ENCODE assay signal across 8 cellular contexts in genomic region chr16:4505356-4506153, GRCh38. TPM values are rescaled to one million over a fixed set of nuclear protein-coding genes. Genes with fewer than 3 reads are reported as not detected.
DNase-seq lines count a peak whose midpoint lies in the region; ATAC-seq and TF ChIP-seq lines count a peak whose summit lies in the region.

No MANE protein-coding gene starts in this region.

- intact Hi-C loops in CD8-positive, alpha-beta T cell (cut with DNase I, micrococcal nuclease), result loop anchor here (1.0 to 5.0 kb wide), 10 partner anchors 17 to 452 kb away; partner anchors contain the start of genes HMOX2 (in 2 of the 2), MGRN1 (in 2 of the 2), CDIP1 (in 1 of the 2) and CORO7 (in 1 of the 2)
- intact Hi-C loops in prostate gland (cut with DNase I) (loop anchor here (2.0 to 10.0 kb wide), 3 partner anchors 43 to 449 kb away; partner anchors contain the start of gene SEC14L5), psoas muscle (cut with DNase I) (loop anchor here (1.0 to 10.0 kb wide), 3 partner anchors 43 to 449 kb away; partner anchors contain the start of gene SEC14L5 (in 1 of the 2))

- TF ChIP-seq POLR2A in suprapubic skin (IDR thresholded peaks at IDR 0.05), result no peak
- TF ChIP-seq POLR2A in prostate gland (IDR thresholded peaks at IDR 0.05), result no peak

- DNase-seq in CD8-positive, alpha-beta T cell, result peak; percentile 61 to 93 (median 82)
- DNase-seq in SKM-1 (lab: John Stamatoyannopoulos, UW; ENCODE audit: unreplicated experiment) (peak; percentile 95), suprapubic skin (ENCODE audit: low spot score in 2 of 2) (no peak), prostate gland (ENCODE audit: low spot score) (no peak), psoas muscle (no peak)
- peak; percentile 59 for DNase-seq in activated naive CD4-positive, alpha-beta T cell treated with anti-CD3 and anti-CD28 coated beads, Interleukin-2, amount 50 U/mL, for 16 hours
- DNase-seq in stimulated activated CD4-positive, alpha-beta T cell treated with anti-CD3 and anti-CD28 coated beads, Interleukin-12 subunit alpha, Interleukin-12 subunit beta, amount 100 ng/mL, for 4 hours, result peak; percentile 44

- 82% methylated on average over 13 of the region's 13 CpGs for WGBS in suprapubic skin
- 72% methylated on average over 13 of the region's 13 CpGs for WGBS in prostate gland
- 85 to 91% (median 90%) methylated on average over 13 of the region's 13 CpGs for WGBS in psoas muscle, 3 donors

- no peaks in the 10 kb centered on the region for H3K9me3 ChIP-seq in CD8-positive, alpha-beta T cell (ENCODE audit: low read length)
- H3K9me3 ChIP-seq in suprapubic skin (no peaks in the 10 kb centered on the region), prostate gland (no peaks in the 10 kb centered on the region), psoas muscle (no peaks in the 10 kb centered on the region)

- no peak for TF ChIP-seq CTCF in CD8-positive, alpha-beta T cell (IDR thresholded peaks at IDR 0.05)
- no peak for TF ChIP-seq CTCF in suprapubic skin (IDR thresholded peaks at IDR 0.05)
- no peak for TF ChIP-seq CTCF in prostate gland (IDR thresholded peaks at IDR 0.05)
- no peak for TF ChIP-seq CTCF in psoas muscle (IDR thresholded peaks at IDR 0.05)

- peak overlapping the region; percentile 38 for H3K4me3 ChIP-seq in CD8-positive, alpha-beta T cell (ENCODE audit: low read depth, low read length)
- H3K4me3 ChIP-seq in suprapubic skin (no peak overlapping the region), prostate gland (no peak overlapping the region), psoas muscle (no peak overlapping the region)

- ATAC-seq in CD8-positive, alpha-beta T cell, result peak; percentile 88
- ATAC-seq in GM21786 (IDR thresholded peaks at IDR 0.05; ENCODE audit: unreplicated experiment), result peak; percentile 73
- ATAC-seq in psoas muscle, result no peak

- H3K27me3 ChIP-seq in CD8-positive, alpha-beta T cell (ENCODE audit: insufficient read depth, low read length), result no peaks in the 10 kb centered on the region
- no peaks in the 10 kb centered on the region for H3K27me3 ChIP-seq in suprapubic skin
- no peaks in the 10 kb centered on the region for H3K27me3 ChIP-seq in prostate gland (replicated peaks; ENCODE audit: insufficient read depth)
- no peaks in the 10 kb centered on the region for H3K27me3 ChIP-seq in psoas muscle (ENCODE audit: insufficient read depth in 3 of 3, low read length in 2 of 3)

- peaks cover 49% of the 10 kb centered on the region for H3K36me3 Mint-ChIP-seq in CD8-positive, alpha-beta T cell

- no peaks in the 10 kb centered on the region for H3K27me3 Mint-ChIP-seq in CD8-positive, alpha-beta T cell (ENCODE audit: low read depth)

- H3K27ac ChIP-seq in CD8-positive, alpha-beta T cell (ENCODE audit: low read depth, low read length), result peak overlapping the region; percentile 85
- H3K27ac ChIP-seq in suprapubic skin (no peak overlapping the region), prostate gland (no peak overlapping the region), psoas muscle (no peak overlapping the region)

- TF ChIP-seq EP300 in suprapubic skin (IDR thresholded peaks at IDR 0.05), result no peak

- POLR2A ChIA-PET in CD8-positive, alpha-beta T cell (lab: Charles Lee), result interaction anchor here (0.7 to 4.1 kb wide), 15 partner anchors 9 to 90 kb away, joined by 3 to 75 read pairs (median 7); partner anchors contain the start of genes CDIP1, CORO7, HMOX2 and NMRAL1

- CTCF ChIA-PET in CD8-positive, alpha-beta T cell (lab: Charles Lee), result interaction anchor here (0.6 to 6.2 kb wide), 34 partner anchors 9 to 1239 kb away, joined by 3 to 115 read pairs (median 5); partner anchors contain the start of genes C16orf96, CDIP1, HMOX2 and MGRN1

- peak overlapping the region; percentile 65 for H3K4me3 Mint-ChIP-seq in CD8-positive, alpha-beta T cell

- peaks cover 67% of the 10 kb centered on the region for H3K4me1 ChIP-seq in CD8-positive, alpha-beta T cell (ENCODE audit: insufficient read depth, low read length)
- H3K4me1 ChIP-seq in suprapubic skin (peaks cover 39% of the 10 kb centered on the region), prostate gland (replicated peaks) (peaks cover 7% of the 10 kb centered on the region), psoas muscle (peaks cover 7% of the 10 kb centered on the region)

- H3K36me3 ChIP-seq in CD8-positive, alpha-beta T cell (ENCODE audit: insufficient read depth, low read length), result peaks cover 38% of the 10 kb centered on the region
- H3K36me3 ChIP-seq in suprapubic skin, result peaks cover 43% of the 10 kb centered on the region
- no peaks in the 10 kb centered on the region for H3K36me3 ChIP-seq in prostate gland
- peaks cover 0 to 52% of the 10 kb centered on the region in 2 donors for H3K36me3 ChIP-seq in psoas muscle (ENCODE audit: insufficient read depth in 1 of 2, low read depth in 1 of 2)

- H3K9me3 Mint-ChIP-seq in CD8-positive, alpha-beta T cell, result no peaks in the 10 kb centered on the region

- H3K4me1 Mint-ChIP-seq in CD8-positive, alpha-beta T cell (ENCODE audit: low read depth), result peaks cover 64% of the 10 kb centered on the region

- peak overlapping the region; percentile 98 for H3K27ac Mint-ChIP-seq in CD8-positive, alpha-beta T cell

RNA-seq across cellular contexts. Expression of gene HMOX2, which starts 29.4 kb away (rescaled TPM):
- total RNA-seq in CD8-positive, alpha-beta T cell, result 10 to 100 TPM; 31.7 to 36.4 TPM
- total RNA-seq in suprapubic skin (10 to 100 TPM; 43.6 to 64.3 (median 52.7) TPM), prostate gland (10 to 100 TPM; 39.9 to 70.8 TPM), psoas muscle (10 to 100 TPM; 20.8 to 26.6 (median 22.6) TPM)
- polyA plus RNA-seq in psoas muscle, result 10 to 100 TPM; 22.2 to 49.0 (median 23.8) TPM

RNA-seq across cellular contexts. Expression of gene NMRAL1, which starts 31.1 kb away (rescaled TPM):
- 10 to 100 TPM; 30.5 to 31.8 TPM for total RNA-seq in CD8-positive, alpha-beta T cell
- total RNA-seq in suprapubic skin, result 10 to 100 TPM; 52.7 to 72.3 (median 61.6) TPM
- total RNA-seq in prostate gland, result 10 to 100 TPM; 40.8 to 90.9 TPM
- total RNA-seq in psoas muscle, result 1 to 10 TPM; 2.5 to 5.5 (median 3.9) TPM
- 1 to 10 TPM; 4.0 to 5.1 (median 4.2) TPM for polyA plus RNA-seq in psoas muscle

RNA-seq across cellular contexts. Expression of gene CDIP1, which starts 33.0 kb away (rescaled TPM):
- total RNA-seq in CD8-positive, alpha-beta T cell, result 10 to 100 TPM; 21.7 to 25.0 TPM
- total RNA-seq in suprapubic skin (10 to 100 TPM; 14.7 to 30.0 (median 21.3) TPM), prostate gland (10 to 100 TPM; 21.1 to 30.6 TPM), psoas muscle (10 to 100 TPM; 29.1 to 51.8 (median 34.9) TPM)
- polyA plus RNA-seq in psoas muscle, result 10 to 100 TPM; 18.7 to 33.6 (median 22.3) TPM

RNA-seq across cellular contexts. Expression of gene C16orf96, which starts 50.6 kb away (rescaled TPM):
- total RNA-seq in CD8-positive, alpha-beta T cell, result under 1 TPM; 0.27 to 0.42 TPM
- 1 to 10 TPM in 1 of 4 donors, under 1 TPM in 3; 0.15 to 1.2 (median 0.33) TPM for total RNA-seq in suprapubic skin
- 1 to 10 TPM in 1 of 2 donors, under 1 TPM in 1; 0.27 to 3.8 TPM for total RNA-seq in prostate gland
- under 1 TPM in 3 of 4 donors, not detected in 1; 0.04 to 0.32 (median 0.07) TPM for total RNA-seq in psoas muscle
- under 1 TPM in 1 of 3 donors, not detected in 2; 0.05 TPM for polyA plus RNA-seq in psoas muscle

Comparison
In these comparisons a context has a peak if more than half of its experiments do, and no peak if none do; other contexts are left out.
1. ATAC-seq: peak in CD8-positive, alpha-beta T cell (single experiment) and GM21786 (single experiment); none in psoas muscle (0 of 4).
2. DNase-seq: peak in CD8-positive, alpha-beta T cell (7 of 7), SKM-1 (single experiment), activated naive CD4-positive, alpha-beta T cell treated with anti-CD3 and anti-CD28 coated beads, Interleukin-2, amount 50 U/mL, for 16 hours (single experiment) and stimulated activated CD4-positive, alpha-beta T cell treated with anti-CD3 and anti-CD28 coated beads, Interleukin-12 subunit alpha, Interleukin-12 subunit beta, amount 100 ng/mL, for 4 hours (single experiment); none in suprapubic skin (0 of 2), prostate gland (single experiment) and psoas muscle (0 of 2).
3. RNA of gene NMRAL1, which starts 31.1 kb away (total RNA-seq): 40.8 to 90.9 TPM in prostate gland, 52.7 to 72.3 TPM in suprapubic skin and 30.5 to 31.8 TPM in CD8-positive, alpha-beta T cell; 2.5 to 5.5 TPM in psoas muscle; every median in the first group is over 4 times any median in the second.